Comparison of ENCODE assay signal across 1 cellular context in the genomic region with DNA sequence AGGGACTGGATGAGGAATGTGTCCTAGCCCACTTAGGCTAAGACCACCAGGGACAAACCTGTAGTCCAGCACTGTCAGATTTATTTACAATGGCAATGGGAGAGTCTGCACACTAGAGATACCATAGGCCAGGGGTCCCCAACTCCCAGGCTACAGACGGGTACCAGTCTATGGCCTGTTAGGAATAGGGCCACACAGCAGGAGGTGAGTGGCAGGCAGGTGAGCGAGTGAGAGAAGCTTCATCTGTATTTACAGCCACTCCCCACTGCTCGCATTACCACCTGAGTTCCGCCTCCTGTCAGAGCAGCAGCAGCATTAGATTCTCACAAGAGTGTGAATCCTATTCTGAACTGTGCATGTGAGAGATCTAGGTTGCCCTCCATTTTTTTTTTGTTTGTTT.
TF ChIP-seq lines count a peak whose summit lies in the region.

No MANE protein-coding gene starts in this region.

TF ChIP-seq in GM23338, 12 proteins besides CTCF, POLR2A, EP300 and RAD21:
- TF ChIP-seq, protein P1, sequence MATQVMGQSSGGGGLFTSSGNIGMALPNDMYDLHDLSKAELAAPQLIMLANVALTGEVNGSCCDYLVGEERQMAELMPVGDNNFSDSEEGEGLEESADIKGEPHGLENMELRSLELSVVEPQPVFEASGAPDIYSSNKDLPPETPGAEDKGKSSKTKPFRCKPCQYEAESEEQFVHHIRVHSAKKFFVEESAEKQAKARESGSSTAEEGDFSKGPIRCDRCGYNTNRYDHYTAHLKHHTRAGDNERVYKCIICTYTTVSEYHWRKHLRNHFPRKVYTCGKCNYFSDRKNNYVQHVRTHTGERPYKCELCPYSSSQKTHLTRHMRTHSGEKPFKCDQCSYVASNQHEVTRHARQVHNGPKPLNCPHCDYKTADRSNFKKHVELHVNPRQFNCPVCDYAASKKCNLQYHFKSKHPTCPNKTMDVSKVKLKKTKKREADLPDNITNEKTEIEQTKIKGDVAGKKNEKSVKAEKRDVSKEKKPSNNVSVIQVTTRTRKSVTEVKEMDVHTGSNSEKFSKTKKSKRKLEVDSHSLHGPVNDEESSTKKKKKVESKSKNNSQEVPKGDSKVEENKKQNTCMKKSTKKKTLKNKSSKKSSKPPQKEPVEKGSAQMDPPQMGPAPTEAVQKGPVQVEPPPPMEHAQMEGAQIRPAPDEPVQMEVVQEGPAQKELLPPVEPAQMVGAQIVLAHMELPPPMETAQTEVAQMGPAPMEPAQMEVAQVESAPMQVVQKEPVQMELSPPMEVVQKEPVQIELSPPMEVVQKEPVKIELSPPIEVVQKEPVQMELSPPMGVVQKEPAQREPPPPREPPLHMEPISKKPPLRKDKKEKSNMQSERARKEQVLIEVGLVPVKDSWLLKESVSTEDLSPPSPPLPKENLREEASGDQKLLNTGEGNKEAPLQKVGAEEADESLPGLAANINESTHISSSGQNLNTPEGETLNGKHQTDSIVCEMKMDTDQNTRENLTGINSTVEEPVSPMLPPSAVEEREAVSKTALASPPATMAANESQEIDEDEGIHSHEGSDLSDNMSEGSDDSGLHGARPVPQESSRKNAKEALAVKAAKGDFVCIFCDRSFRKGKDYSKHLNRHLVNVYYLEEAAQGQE (IDR thresholded peaks at IDR 0.05; ENCODE audit: unreplicated experiment) = no peak
- no peak for TF ChIP-seq EZH2phosphoT487 (IDR thresholded peaks at IDR 0.05; ENCODE audit: unreplicated experiment)
- no peak for TF ChIP-seq ZNF462 (CRISPR knock-in tag; IDR thresholded peaks at IDR 0.05)
- TF ChIP-seq STAT1 (IDR thresholded peaks at IDR 0.05; ENCODE audit: unreplicated experiment) = no peak
- TF ChIP-seq NANOG (IDR thresholded peaks at IDR 0.05; ENCODE audit: borderline replicate concordance) = no peak
- TF ChIP-seq CREB1 (CRISPR knock-in tag; IDR thresholded peaks at IDR 0.05; ENCODE audit: low read depth) = no peak
- TF ChIP-seq ZNF114 (CRISPR knock-in tag; IDR thresholded peaks at IDR 0.05) = no peak
- TF ChIP-seq JUNB (IDR thresholded peaks at IDR 0.05; ENCODE audit: unreplicated experiment) = no peak
- TF ChIP-seq, protein P2, sequence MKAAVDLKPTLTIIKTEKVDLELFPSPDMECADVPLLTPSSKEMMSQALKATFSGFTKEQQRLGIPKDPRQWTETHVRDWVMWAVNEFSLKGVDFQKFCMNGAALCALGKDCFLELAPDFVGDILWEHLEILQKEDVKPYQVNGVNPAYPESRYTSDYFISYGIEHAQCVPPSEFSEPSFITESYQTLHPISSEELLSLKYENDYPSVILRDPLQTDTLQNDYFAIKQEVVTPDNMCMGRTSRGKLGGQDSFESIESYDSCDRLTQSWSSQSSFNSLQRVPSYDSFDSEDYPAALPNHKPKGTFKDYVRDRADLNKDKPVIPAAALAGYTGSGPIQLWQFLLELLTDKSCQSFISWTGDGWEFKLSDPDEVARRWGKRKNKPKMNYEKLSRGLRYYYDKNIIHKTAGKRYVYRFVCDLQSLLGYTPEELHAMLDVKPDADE (IDR thresholded peaks at IDR 0.05) = no peak
- no peak for TF ChIP-seq POLR2AphosphoS5 (IDR thresholded peaks at IDR 0.05; ENCODE audit: low read depth)
- no peak for TF ChIP-seq EZH2 (IDR thresholded peaks at IDR 0.05; ENCODE audit: low read depth, unreplicated experiment)
- TF ChIP-seq ZNF331 (CRISPR knock-in tag; IDR thresholded peaks at IDR 0.05; ENCODE audit: low read depth) = no peak
